ENCODE assay signal across 20 cellular contexts in genomic region chr9:34250721-34251120, GRCh38.
"Had no signal": no experiment of that assay in that cellular context is flagged by ENCODE, and none has a peak within 500 bp of the region (broad histone marks: within the 10 kb centered on the region; RNA-seq: fewer than 3 reads in every experiment).

No MANE protein-coding gene starts in this region.

- ATAC-seq: activated T-cell treated with anti-CD3 and anti-CD28 coated beads, Interleukin-2, amount 50 U/mL, for 4 hours; heart left ventricle; left cardiac atrium; SK-N-SH treated with all-trans-retinoic acid at 6 μM for 48 hours had no signal

- H3K4me1 Mint-ChIP-seq: activated naive CD4-positive, alpha-beta T cell treated with anti-CD3 and anti-CD28 coated beads, Interleukin-2, amount 10 ng/mL, durations not matched to agents 7 days and 5 days had no signal

- H3K27ac ChIP-seq: cardiac muscle cell, esophagus muscularis mucosa, sigmoid colon had no signal

- H3K27me3 ChIP-seq: cardiac muscle cell, esophagus muscularis mucosa, heart left ventricle, sigmoid colon, tibial nerve had no signal

- H3K9me3 Mint-ChIP-seq: activated naive CD4-positive, alpha-beta T cell treated with anti-CD3 and anti-CD28 coated beads, Interleukin-2, amount 10 ng/mL, durations not matched to agents 7 days and 5 days; activated T-cell treated with anti-CD3 and anti-CD28 coated beads, Interleukin-2, amount 50 U/mL, for 4 hours; naive B cell; T-helper 2 cell treated with Interferon-gamma antibody and Interleukin-4, amounts not matched to agents 5 μg/mL and 100 μg/mL, for 36 hours had no signal

- H3K27ac Mint-ChIP-seq: activated naive CD4-positive, alpha-beta T cell treated with anti-CD3 and anti-CD28 coated beads, Interleukin-2, amount 10 ng/mL, durations not matched to agents 7 days and 5 days; T-helper 2 cell treated with Interferon-gamma antibody and Interleukin-4, amounts not matched to agents 5 μg/mL and 100 μg/mL, for 36 hours had no signal

- H3K4me2 ChIP-seq: smooth muscle cell had no signal

- H3K9me3 ChIP-seq: esophagus muscularis mucosa, heart left ventricle, sigmoid colon, tibial nerve had no signal

- H3K4me3 Mint-ChIP-seq: activated naive CD4-positive, alpha-beta T cell treated with anti-CD3 and anti-CD28 coated beads, Interleukin-2, amount 10 ng/mL, durations not matched to agents 7 days and 5 days; activated T-cell treated with anti-CD3 and anti-CD28 coated beads, Interleukin-2, amount 50 U/mL, for 4 hours; naive B cell; T-helper 2 cell treated with Interferon-gamma antibody and Interleukin-4, amounts not matched to agents 5 μg/mL and 100 μg/mL, for 36 hours had no signal

- DNase-seq: activated CD8-positive, alpha-beta memory T cell treated with anti-CD3 and anti-CD28 coated beads for 24 hours; activated CD8-positive, alpha-beta memory T cell treated with anti-CD3 and anti-CD28 coated beads, Interleukin-2, amount 50 U/mL, for 4 hours; activated naive CD4-positive, alpha-beta T cell treated with anti-CD3 and anti-CD28 coated beads, Interleukin-2, amount 10 ng/mL, durations not matched to agents 7 days and 5 days; activated T-cell treated with anti-CD3 and anti-CD28 coated beads, Interleukin-2, amount 50 U/mL, for 4 hours; amygdala; effector CD4-positive, alpha-beta T cell; heart left ventricle; left cardiac atrium; mesendoderm; naive B cell; retina; sigmoid colon; stimulated activated CD4-positive, alpha-beta T cell treated with anti-CD3 and anti-CD28 coated beads, Interleukin-4, amount 100 ng/mL, for 1 hour; stimulated activated naive CD4-positive, alpha-beta T cell treated with Interleukin-2 at 50 U/mL for 16 hours had no signal

- H3K4me3 ChIP-seq: cardiac muscle cell, esophagus muscularis mucosa, heart left ventricle, sigmoid colon, smooth muscle cell, tibial nerve had no signal

- H3K27me3 Mint-ChIP-seq: activated naive CD4-positive, alpha-beta T cell treated with anti-CD3 and anti-CD28 coated beads, Interleukin-2, amount 10 ng/mL, durations not matched to agents 7 days and 5 days; naive B cell had no signal
